Comparison of ENCODE assay signal across 22 cellular contexts in the genomic region with DNA sequence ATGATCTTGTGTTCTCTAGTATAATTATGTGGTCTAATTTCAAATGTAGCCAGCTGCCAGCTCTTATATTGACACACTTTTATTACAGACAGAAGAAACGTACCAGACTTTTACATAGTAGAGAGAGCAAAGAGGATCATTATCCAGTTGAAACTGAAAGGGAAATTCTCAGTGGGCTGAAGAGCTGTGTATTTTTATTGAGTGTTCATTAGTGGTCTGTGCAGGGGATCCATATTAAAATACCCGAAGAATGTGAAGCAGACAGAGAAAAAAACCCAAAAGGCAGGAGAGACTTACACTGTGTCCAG.
A peak's percentile ranks its signal among the peaks of the same experiment; 100 is the strongest.
DNase-seq lines count a peak whose midpoint lies in the region; FAIRE-seq and TF ChIP-seq lines count a peak whose summit lies in the region.
"Had no signal": no experiment of that assay in that cellular context is flagged by ENCODE, and none has a peak within 500 bp of the region (broad histone marks: within the 10 kb centered on the region; RNA-seq: fewer than 3 reads in every experiment).

No MANE protein-coding gene starts in this region.

- no peaks in the 10 kb centered on the region for H3K9me3 ChIP-seq in Loucy (ENCODE audit: insufficient read depth, low read depth, low read length)
- H3K9me3 ChIP-seq: esophagus muscularis mucosa, lower lobe of right lung, testis, uterus had no signal

- no peaks in the 10 kb centered on the region for H3K27me3 ChIP-seq in Loucy (ENCODE audit: insufficient read depth, low read length, poor library complexity, severe bottlenecking)
- H3K27me3 ChIP-seq: esophagus muscularis mucosa, testis, uterus had no signal

- peak; percentile 27 for FAIRE-seq in islet of Langerhans (lab: Jason Lieb, UNC)
- FAIRE-seq: frontal cortex, H54, keratinocyte, RCC 7860 had no signal

- H3K9ac ChIP-seq in Loucy (ENCODE audit: low read depth, low read length, poor library complexity, severe bottlenecking), result no peak overlapping the region

- no peaks in the 10 kb centered on the region for H3F3A ChIP-seq in Loucy (ENCODE audit: low read depth)

- no peaks in the 10 kb centered on the region for H3K79me2 ChIP-seq in Loucy (ENCODE audit: insufficient read depth, low read length)

- H3K4me3 ChIP-seq in Loucy (ENCODE audit: low read length, poor library complexity, severe bottlenecking), result no peak overlapping the region
- H3K4me3 ChIP-seq: esophagus muscularis mucosa, lower lobe of right lung, testis, uterus had no signal

- no peak for TF ChIP-seq CTCF in Loucy (conservative IDR thresholded peaks at IDR 0.05; ENCODE audit: low read length)

- no peaks in the 10 kb centered on the region for H3K9me2 ChIP-seq in Loucy (replicated peaks; ENCODE audit: low read depth, low read length)

- H2AFZ ChIP-seq in Loucy (ENCODE audit: low read length), result peak overlapping the region; percentile 60; the same call in 1 of the 2 replicates

- H3K4me2 ChIP-seq in Loucy (ENCODE audit: low read depth, low read length, poor library complexity, severe bottlenecking), result no peak overlapping the region

- H3K4me1 ChIP-seq in Loucy (ENCODE audit: insufficient read depth, low read length, poor library complexity, severe bottlenecking), result no peaks in the 10 kb centered on the region
- H3K4me1 ChIP-seq: esophagus muscularis mucosa, testis, uterus had no signal

- peak; percentile 52 for DNase-seq in NCI-H1436 treated with DMSO at 0.1 percent for 48 hours (lab: John Stamatoyannopoulos, UW)
- peak; percentile 15 for DNase-seq in NCI-H345 treated with DMSO at 0.1 percent for 48 hours (lab: John Stamatoyannopoulos, UW; ENCODE audit: unreplicated experiment)
- DNase-seq in erythroblast (lab: John Stamatoyannopoulos, UW), result no peak
- DNase-seq in SKM-1 treated with dmso at 0.1 percent for 144 hours (lab: John Stamatoyannopoulos, UW; ENCODE audit: unreplicated experiment), result no peak
- no peak for DNase-seq in GOT3 (lab: John Stamatoyannopoulos, UW)
- DNase-seq: activated CD4-positive, alpha-beta T cell treated with anti-CD3 and anti-CD28 coated beads, Interleukin-2, amount 50 U/mL, for 1 hour; activated naive CD8-positive, alpha-beta T cell treated with anti-CD3 and anti-CD28 coated beads, Interleukin-2, amount 50 U/mL, for 24 hours; CD4-positive, alpha-beta T cell; effector memory CD4-positive, alpha-beta T cell; hypothalamus; lower lobe of right lung; NCI-H1694 treated with DMSO at 0.1 percent for 48 hours; T-helper 2 cell; testis; uterus had no signal

- no peaks in the 10 kb centered on the region for H3K36me3 ChIP-seq in Loucy (ENCODE audit: insufficient read depth, low read length)
- H3K36me3 ChIP-seq: esophagus muscularis mucosa, lower lobe of right lung, uterus had no signal

- H4K20me1 ChIP-seq in Loucy (ENCODE audit: insufficient read depth, low read length, poor library complexity, severe bottlenecking), result no peaks in the 10 kb centered on the region

- TF ChIP-seq POLR2A in erythroblast (IDR thresholded peaks at IDR 0.05; ENCODE audit: low read length), result no peak

Comparison
In these comparisons a context has a peak if more than half of its experiments do, and no peak if none do; other contexts are left out.
1. DNase-seq: peak in NCI-H1436 treated with DMSO at 0.1 percent for 48 hours (single experiment) and NCI-H345 treated with DMSO at 0.1 percent for 48 hours (single experiment); none in erythroblast (0 of 2), SKM-1 treated with dmso at 0.1 percent for 144 hours (single experiment) and GOT3 (single experiment).